ENCODE assay signal across 1 cellular context in genomic region chr3:136861890-136862610, GRCh38.
TF ChIP-seq lines count a peak whose summit lies in the region.

Gene NCK1, plus strand, starts transcription at chr3:136862208. Its CDS starts 65,794 bp downstream, at chr3:136928002.

TF ChIP-seq in HepG2, 621 proteins besides CTCF, POLR2A, EP300 and RAD21 (continued from another document and continues in another):
- no peak; the same call in 1 of the 2 replicates for TF ChIP-seq ZNF576 (CRISPR knock-in tag; IDR thresholded peaks at IDR 0.05)
- TF ChIP-seq ZNF343 (CRISPR knock-in tag; IDR thresholded peaks at IDR 0.05) = peak; percentile 83
- TF ChIP-seq ATF3 (CRISPR knock-in tag; IDR thresholded peaks at IDR 0.05) = no peak
- peak; percentile 31; the same call in 1 of the 2 replicates for TF ChIP-seq ATF2 (CRISPR knock-in tag; IDR thresholded peaks at IDR 0.05)
- peak; percentile 88 for TF ChIP-seq ZNF274 (CRISPR knock-in tag; IDR thresholded peaks at IDR 0.05)
- no peak for TF ChIP-seq ZNF790 (CRISPR knock-in tag; IDR thresholded peaks at IDR 0.05; ENCODE audit: borderline replicate concordance)
- no peak for TF ChIP-seq PAF1 (CRISPR knock-in tag; IDR thresholded peaks at IDR 0.05)
- 0 out of 2 replicates have a peak, but pooled peaks have one; percentile 43 for TF ChIP-seq MTERF4 (CRISPR knock-in tag; IDR thresholded peaks at IDR 0.05)
- TF ChIP-seq ZNF362 (CRISPR knock-in tag; IDR thresholded peaks at IDR 0.05; ENCODE audit: borderline replicate concordance) = peak; percentile 28; the same call in 1 of the 2 replicates
- peak; percentile 69; the same call in 1 of the 2 replicates for TF ChIP-seq ZNF724P (CRISPR knock-in tag; IDR thresholded peaks at IDR 0.05; ENCODE audit: borderline replicate concordance)
- 0 out of 2 replicates have a peak, but pooled peaks have one; percentile 15 for TF ChIP-seq RELA (CRISPR knock-in tag; IDR thresholded peaks at IDR 0.05)
- peak; percentile 71; the same call in 1 of the 2 replicates for TF ChIP-seq ZNF784 (CRISPR knock-in tag; IDR thresholded peaks at IDR 0.05; ENCODE audit: borderline replicate concordance)
- peak; percentile 94; the same call in 1 of the 2 replicates for TF ChIP-seq ZNF558 (CRISPR knock-in tag; IDR thresholded peaks at IDR 0.05; ENCODE audit: borderline replicate concordance)
- peak; percentile 90 for TF ChIP-seq ZNF691 (CRISPR knock-in tag; IDR thresholded peaks at IDR 0.05; ENCODE audit: borderline replicate concordance, low read depth)
- no peak for TF ChIP-seq HNRNPK (IDR thresholded peaks at IDR 0.05; ENCODE audit: low read depth, low read length, poor library complexity, severe bottlenecking)
- peak; percentile 58; the same call in 1 of the 2 replicates for TF ChIP-seq ZNF30 (CRISPR knock-in tag; IDR thresholded peaks at IDR 0.05)
- TF ChIP-seq RBM39 (IDR thresholded peaks at IDR 0.05; ENCODE audit: low read depth, low read length, poor library complexity, severe bottlenecking) = peak; percentile 94
- TF ChIP-seq HMG20B (CRISPR knock-in tag; conservative IDR thresholded peaks at IDR 0.05) = no peak; the same call in 1 of the 2 replicates
- TF ChIP-seq IRX3 (CRISPR knock-in tag; IDR thresholded peaks at IDR 0.05; ENCODE audit: borderline replicate concordance, low read depth) = peak; percentile 84; the same call in 1 of the 2 replicates
- peak; percentile 98 for TF ChIP-seq UBTF (CRISPR knock-in tag; IDR thresholded peaks at IDR 0.05)
- TF ChIP-seq THAP9 (CRISPR knock-in tag; IDR thresholded peaks at IDR 0.05; ENCODE audit: borderline replicate concordance) = peak; percentile 73; the same call in 1 of the 2 replicates
- TF ChIP-seq ZNF703 (CRISPR knock-in tag; IDR thresholded peaks at IDR 0.05; ENCODE audit: borderline replicate concordance) = no peak; the same call in 1 of the 2 replicates
- TF ChIP-seq CENPBD1 (CRISPR knock-in tag; IDR thresholded peaks at IDR 0.05; ENCODE audit: borderline replicate concordance, low read depth) = no peak
- no peak for TF ChIP-seq TBL1XR1 (IDR thresholded peaks at IDR 0.05; ENCODE audit: borderline replicate concordance, low read length, partially characterized antibody)
- peak; percentile 49 for TF ChIP-seq MEF2D (CRISPR knock-in tag; IDR thresholded peaks at IDR 0.05)
- TF ChIP-seq RBFOX2 (IDR thresholded peaks at IDR 0.05; ENCODE audit: low read depth, low read length) = peak; percentile 97
- no peak for TF ChIP-seq MLX (CRISPR knock-in tag; IDR thresholded peaks at IDR 0.05)
- no peak for TF ChIP-seq RCOR2 (CRISPR knock-in tag; IDR thresholded peaks at IDR 0.05)
- TF ChIP-seq CHD4 (IDR thresholded peaks at IDR 0.05; ENCODE audit: borderline replicate concordance, low read length) = no peak
- TF ChIP-seq ZSCAN29 (CRISPR knock-in tag; conservative IDR thresholded peaks at IDR 0.05) = peak; percentile 61; the same call in 1 of the 2 replicates
- TF ChIP-seq ZNF552 (CRISPR knock-in tag; IDR thresholded peaks at IDR 0.05; ENCODE audit: borderline replicate concordance) = peak; percentile 24; the same call in 1 of the 2 replicates
- TF ChIP-seq MYNN (CRISPR knock-in tag; IDR thresholded peaks at IDR 0.05; ENCODE audit: low read depth) = no peak; the same call in 1 of the 2 replicates
- no peak for TF ChIP-seq RBAK (CRISPR knock-in tag; IDR thresholded peaks at IDR 0.05)
- peak; percentile 94 for TF ChIP-seq ZIK1 (CRISPR knock-in tag; IDR thresholded peaks at IDR 0.05; ENCODE audit: borderline replicate concordance, low read depth)
- TF ChIP-seq ZMYM3 (CRISPR knock-in tag; IDR thresholded peaks at IDR 0.05) = peak; percentile 71
- TF ChIP-seq CREM (IDR thresholded peaks at IDR 0.05) = peak; percentile 75
- no peak for TF ChIP-seq CREM (CRISPR knock-in tag; IDR thresholded peaks at IDR 0.05)
- peak; percentile 41; the same call in 1 of the 2 replicates for TF ChIP-seq ZNF232 (CRISPR knock-in tag; IDR thresholded peaks at IDR 0.05; ENCODE audit: borderline replicate concordance)
- peak; percentile 91 for TF ChIP-seq NAIF1 (CRISPR knock-in tag; IDR thresholded peaks at IDR 0.05; ENCODE audit: borderline replicate concordance)
- TF ChIP-seq SNRNP70 (IDR thresholded peaks at IDR 0.05; ENCODE audit: low read depth, low read length) = no peak
- peak; percentile 32; the same call in 1 of the 2 replicates for TF ChIP-seq ZNF367 (CRISPR knock-in tag; IDR thresholded peaks at IDR 0.05; ENCODE audit: borderline replicate concordance)
- TF ChIP-seq BCL6 (CRISPR knock-in tag; IDR thresholded peaks at IDR 0.05) = peak; percentile 66
- TF ChIP-seq ADNP (CRISPR knock-in tag; IDR thresholded peaks at IDR 0.05) = no peak
- peak; percentile 48 for TF ChIP-seq SKI (IDR thresholded peaks at IDR 0.05; ENCODE audit: partially characterized antibody)
- TF ChIP-seq CSRNP1 (CRISPR knock-in tag; IDR thresholded peaks at IDR 0.05) = peak; percentile 79
- no peak for TF ChIP-seq KDM1A (CRISPR knock-in tag; IDR thresholded peaks at IDR 0.05)
- TF ChIP-seq DMTF1 (CRISPR knock-in tag; IDR thresholded peaks at IDR 0.05) = no peak
- peak; percentile 53 for TF ChIP-seq MED1 (CRISPR knock-in tag; IDR thresholded peaks at IDR 0.05)
- no peak for TF ChIP-seq ZNF644 (CRISPR knock-in tag; IDR thresholded peaks at IDR 0.05; ENCODE audit: low read depth)
- peak; percentile 88 for TF ChIP-seq AGO2 (optimal IDR thresholded peaks at IDR 0.05; ENCODE audit: low read depth, low read length)
